Comparison of ENCODE assay signal across 8 cellular contexts in the genomic region with DNA sequence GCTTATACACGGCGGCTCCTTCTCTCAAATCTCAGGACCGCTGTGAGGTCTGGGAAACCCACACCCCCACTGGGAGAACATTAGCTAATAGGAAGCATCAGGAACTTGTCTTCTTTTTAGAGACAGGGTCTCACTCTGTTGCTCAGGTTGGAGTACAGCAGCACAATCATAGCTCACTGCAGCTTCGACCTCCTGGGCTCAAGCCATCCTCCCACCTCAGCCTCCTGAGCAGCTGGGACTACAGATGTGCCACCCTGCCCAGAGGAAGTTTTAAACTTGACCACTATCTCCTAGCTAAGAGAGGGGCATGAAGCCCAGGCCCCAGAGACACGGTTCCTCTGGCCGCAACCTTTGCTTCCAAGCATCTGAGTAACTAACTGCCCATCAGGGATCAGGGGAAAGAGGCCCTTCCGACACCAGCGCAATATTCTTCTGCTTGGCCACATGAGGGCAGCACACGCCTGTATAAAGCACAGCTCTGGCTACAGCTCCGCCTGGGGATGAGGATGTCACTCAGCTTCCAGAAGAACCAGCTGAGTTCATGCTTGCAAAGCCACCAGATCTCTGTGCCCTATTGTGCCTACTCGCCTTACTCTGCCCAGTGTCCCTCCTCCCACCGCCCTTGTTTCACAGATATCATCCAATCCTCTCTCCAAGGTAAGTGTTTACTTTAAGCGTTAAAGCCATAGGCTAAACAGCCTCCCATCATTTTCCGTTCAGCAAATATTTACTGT. TPM values are rescaled to one million over a fixed set of nuclear protein-coding genes. Genes with fewer than 3 reads are reported as not detected.
DNase-seq lines count a peak whose midpoint lies in the region; ATAC-seq and TF ChIP-seq lines count a peak whose summit lies in the region.

No MANE protein-coding gene starts in this region.

- 0 out of 2 replicates have a peak, but pooled peaks cover 10% of the 10 kb centered on the region for H4K20me1 ChIP-seq in OCI-LY3 (ENCODE audit: insufficient read depth, low read length)

- H3K9me3 Mint-ChIP-seq in activated T-helper 17 cell treated with anti-CD3 and anti-CD28 coated beads, Interleukin-2, amount 50 U/mL, for 72 hours, result no peaks in the 10 kb centered on the region
- no peaks in the 10 kb centered on the region for H3K9me3 Mint-ChIP-seq in osteocyte (ENCODE audit: unreplicated experiment)

- no peak overlapping the region for H3K4me3 Mint-ChIP-seq in activated T-helper 17 cell treated with anti-CD3 and anti-CD28 coated beads, Interleukin-2, amount 50 U/mL, for 72 hours
- no peak overlapping the region for H3K4me3 Mint-ChIP-seq in osteocyte (ENCODE audit: unreplicated experiment)

- TF ChIP-seq CTCF in 22Rv1 (IDR thresholded peaks at IDR 0.05), result peak; percentile 72
- TF ChIP-seq CTCF in GM10248 (IDR thresholded peaks at IDR 0.05; ENCODE audit: control extremely low read depth, extremely low read depth, low read depth, missing control alignments), result peak; percentile 87
- TF ChIP-seq CTCF in OCI-LY3 (IDR thresholded peaks at IDR 0.05; ENCODE audit: low read depth, low read length), result peak; percentile 66
- peak; percentile 81 for TF ChIP-seq CTCF in osteocyte (IDR thresholded peaks at IDR 0.05)

- H2AFZ ChIP-seq in OCI-LY3 (ENCODE audit: low read depth, low read length), result no peak overlapping the region

- no peaks in the 10 kb centered on the region for H3K36me3 ChIP-seq in OCI-LY3 (replicated peaks; ENCODE audit: low read depth, low read length)

- no peak overlapping the region for H3K9ac ChIP-seq in OCI-LY3 (ENCODE audit: low read length)

- POLR2A ChIA-PET in GM10248 (lab: Yijun Ruan, JAX), result no interaction called here

- H3K27me3 ChIP-seq in OCI-LY3 (ENCODE audit: low read depth, low read length), result 0 out of 2 replicates have a peak, but pooled peaks cover under 1% of the 10 kb centered on the region

- ATAC-seq in HG03442 (IDR thresholded peaks at IDR 0.05; ENCODE audit: unreplicated experiment) (peak; percentile 65), HG03520 (IDR thresholded peaks at IDR 0.05; ENCODE audit: unreplicated experiment) (no peak)
- peak; percentile 38 for ATAC-seq in activated T-helper 17 cell treated with anti-CD3 and anti-CD28 coated beads, Interleukin-2, amount 50 U/mL, for 72 hours (replicated peaks)

- no peak overlapping the region for H3K4me3 ChIP-seq in OCI-LY3 (ENCODE audit: low read length)

- H3K27ac Mint-ChIP-seq in activated T-helper 17 cell treated with anti-CD3 and anti-CD28 coated beads, Interleukin-2, amount 50 U/mL, for 72 hours, result peak overlapping the region; percentile 33
- H3K27ac Mint-ChIP-seq in osteocyte (ENCODE audit: unreplicated experiment), result no peak overlapping the region

- H3K4me1 ChIP-seq in OCI-LY3 (ENCODE audit: low read length), result no peaks in the 10 kb centered on the region

- H3K36me3 Mint-ChIP-seq in activated T-helper 17 cell treated with anti-CD3 and anti-CD28 coated beads, Interleukin-2, amount 50 U/mL, for 72 hours (ENCODE audit: low read depth), result no peaks in the 10 kb centered on the region
- H3K36me3 Mint-ChIP-seq in osteocyte (ENCODE audit: unreplicated experiment), result no peaks in the 10 kb centered on the region

- no peak overlapping the region for H3K4me2 ChIP-seq in OCI-LY3 (ENCODE audit: low read length)

- DNase-seq in GM10248 (ENCODE audit: extremely low spot score) (peak; percentile 72), foreskin melanocyte (peak; percentile 40), osteocyte (ENCODE audit: extremely low spot score, unreplicated experiment) (no peak)

- H3K27ac ChIP-seq in 22Rv1, result no peak overlapping the region
- H3K27ac ChIP-seq in OCI-LY3 (ENCODE audit: low read length), result no peak overlapping the region

- H3K4me1 Mint-ChIP-seq in activated T-helper 17 cell treated with anti-CD3 and anti-CD28 coated beads, Interleukin-2, amount 50 U/mL, for 72 hours, result peaks cover 13% of the 10 kb centered on the region
- H3K4me1 Mint-ChIP-seq in osteocyte (ENCODE audit: unreplicated experiment), result no peaks in the 10 kb centered on the region

- peaks cover 51% of the 10 kb centered on the region for H3K27me3 Mint-ChIP-seq in activated T-helper 17 cell treated with anti-CD3 and anti-CD28 coated beads, Interleukin-2, amount 50 U/mL, for 72 hours
- peaks cover 25% of the 10 kb centered on the region for H3K27me3 Mint-ChIP-seq in osteocyte (ENCODE audit: unreplicated experiment)

- CTCF ChIA-PET in GM10248 (lab: Yijun Ruan, JAX), result interaction anchor here (0.8 to 4.8 kb wide), 21 partner anchors 9 to 1046 kb away, joined by 3 to 42 read pairs (median 5); no protein-coding TSS in a partner anchor

- H3K9me3 ChIP-seq in OCI-LY3 (ENCODE audit: insufficient read depth, low read length), result no peaks in the 10 kb centered on the region

- no peaks in the 10 kb centered on the region for H3K79me2 ChIP-seq in OCI-LY3 (ENCODE audit: low read length)

RNA-seq across cellular contexts. Expression of a gene that starts 57.6 kb away (rescaled TPM):
- not detected for total RNA-seq in activated T-helper 17 cell treated with anti-CD3 and anti-CD28 coated beads, Interleukin-2, amount 50 U/mL, for 72 hours
- not detected in 2 replicates for total RNA-seq in osteocyte
